Comparison of ENCODE assay signal across 35 cellular contexts in the genomic region with DNA sequence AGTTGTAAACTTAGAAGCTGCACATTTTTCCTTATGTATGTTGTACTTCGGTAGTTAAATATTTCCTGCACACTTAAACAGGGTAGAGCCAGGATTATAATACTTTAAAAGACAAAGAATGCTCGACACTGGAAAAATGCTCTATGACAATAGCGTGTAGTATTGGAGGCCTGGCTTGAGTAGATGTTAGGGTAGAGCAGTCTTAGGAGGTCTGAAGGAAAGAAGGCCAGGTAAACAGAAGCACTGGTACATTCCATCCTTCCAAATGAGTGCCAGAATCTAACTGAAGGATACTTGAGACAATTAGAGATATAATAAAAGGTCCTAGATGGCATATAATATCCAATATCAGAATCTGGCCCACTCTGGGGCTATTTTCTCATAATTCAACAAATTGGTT. TPM values are rescaled to one million over a fixed set of nuclear protein-coding genes. Genes with fewer than 3 reads are reported as not detected.
"Had no signal": no experiment of that assay in that cellular context is flagged by ENCODE, and none has a peak within 500 bp of the region (broad histone marks: within the 10 kb centered on the region; RNA-seq: fewer than 3 reads in every experiment).

No MANE protein-coding gene starts in this region.

- H3K4me1 Mint-ChIP-seq: activated B cell treated with CpG ODN at 0.5 μM for 24 hours; activated CD8-positive, alpha-beta memory T cell treated with anti-CD3 and anti-CD28 coated beads, Interleukin-2, amount 10 ng/mL, durations not matched to agents 7 days and 5 days; activated naive CD4-positive, alpha-beta T cell treated with anti-CD3 and anti-CD28 coated beads, Interleukin-2, amount 10 ng/mL, durations not matched to agents 7 days and 5 days; activated naive CD8-positive, alpha-beta T cell treated with anti-CD3 and anti-CD28 coated beads for 36 hours; central memory CD8-positive, alpha-beta T cell had no signal

- ATAC-seq: activated CD8-positive, alpha-beta memory T cell treated with anti-CD3 and anti-CD28 coated beads, Interleukin-2, amount 10 ng/mL, durations not matched to agents 7 days and 5 days; Panc1 had no signal

- H3K27me3 Mint-ChIP-seq: activated B cell treated with CpG ODN at 0.5 μM for 24 hours; activated CD4-positive, alpha-beta memory T cell treated with anti-CD3 and anti-CD28 coated beads, Interleukin-2, amount 10 ng/mL, durations not matched to agents 7 days and 5 days; activated CD8-positive, alpha-beta memory T cell treated with anti-CD3 and anti-CD28 coated beads, Interleukin-2, amount 10 ng/mL, durations not matched to agents 7 days and 5 days; activated naive CD4-positive, alpha-beta T cell treated with anti-CD3 and anti-CD28 coated beads, Interleukin-2, amount 10 ng/mL, durations not matched to agents 7 days and 5 days; activated naive CD8-positive, alpha-beta T cell treated with anti-CD3 and anti-CD28 coated beads for 36 hours; central memory CD8-positive, alpha-beta T cell had no signal

- H3K4me3 Mint-ChIP-seq: activated B cell treated with CpG ODN at 0.5 μM for 24 hours; activated CD4-positive, alpha-beta memory T cell treated with anti-CD3 and anti-CD28 coated beads, Interleukin-2, amount 10 ng/mL, durations not matched to agents 7 days and 5 days; activated CD8-positive, alpha-beta memory T cell treated with anti-CD3 and anti-CD28 coated beads, Interleukin-2, amount 10 ng/mL, durations not matched to agents 7 days and 5 days; activated naive CD4-positive, alpha-beta T cell treated with anti-CD3 and anti-CD28 coated beads, Interleukin-2, amount 10 ng/mL, durations not matched to agents 7 days and 5 days; activated naive CD8-positive, alpha-beta T cell treated with anti-CD3 and anti-CD28 coated beads for 36 hours; central memory CD8-positive, alpha-beta T cell had no signal

- H3K4me3 ChIP-seq: cardiac muscle cell, SJSA1 had no signal

- H3K27me3 ChIP-seq: cardiac muscle cell, SJSA1 had no signal

- H3K9me3 Mint-ChIP-seq: activated B cell treated with CpG ODN at 0.5 μM for 24 hours; activated CD4-positive, alpha-beta memory T cell treated with anti-CD3 and anti-CD28 coated beads, Interleukin-2, amount 10 ng/mL, durations not matched to agents 7 days and 5 days; activated naive CD8-positive, alpha-beta T cell treated with anti-CD3 and anti-CD28 coated beads for 36 hours; central memory CD8-positive, alpha-beta T cell had no signal

- H3K27ac Mint-ChIP-seq: activated B cell treated with CpG ODN at 0.5 μM for 24 hours; activated CD4-positive, alpha-beta memory T cell treated with anti-CD3 and anti-CD28 coated beads, Interleukin-2, amount 10 ng/mL, durations not matched to agents 7 days and 5 days; activated CD8-positive, alpha-beta memory T cell treated with anti-CD3 and anti-CD28 coated beads, Interleukin-2, amount 10 ng/mL, durations not matched to agents 7 days and 5 days; activated naive CD4-positive, alpha-beta T cell treated with anti-CD3 and anti-CD28 coated beads, Interleukin-2, amount 10 ng/mL, durations not matched to agents 7 days and 5 days; activated naive CD8-positive, alpha-beta T cell treated with anti-CD3 and anti-CD28 coated beads for 36 hours had no signal

- H3K27ac ChIP-seq: cardiac muscle cell, KMS-11, SJSA1, VCaP had no signal

- DNase-seq: activated B cell treated with CpG ODN at 0.5 μM for 24 hours; activated CD4-positive, alpha-beta memory T cell treated with anti-CD3 and anti-CD28 coated beads, Interleukin-2, amount 10 ng/mL, durations not matched to agents 7 days and 5 days; activated CD4-positive, alpha-beta T cell treated with anti-CD3 and anti-CD28 coated beads for 4 hours; activated CD4-positive, CD25-positive, alpha-beta regulatory T cell treated with anti-CD3 and anti-CD28 coated beads, Interleukin-2, amount 50 U/mL, for 72 hours; activated CD8-positive, alpha-beta memory T cell treated with anti-CD3 and anti-CD28 coated beads for 24 hours; activated CD8-positive, alpha-beta memory T cell treated with anti-CD3 and anti-CD28 coated beads, Interleukin-2, amount 10 ng/mL, durations not matched to agents 7 days and 5 days; activated CD8-positive, alpha-beta memory T cell treated with anti-CD3 and anti-CD28 coated beads, Interleukin-2, amount 50 U/mL, for 48 hours; activated effector memory CD4-positive, alpha-beta T cell treated with Interleukin-2 at 50 U/mL for 16 hours; activated naive CD4-positive, alpha-beta T cell treated with anti-CD3 and anti-CD28 coated beads, Interleukin-2, amount 10 ng/mL, durations not matched to agents 7 days and 5 days; activated naive CD8-positive, alpha-beta T cell treated with anti-CD3 and anti-CD28 coated beads for 36 hours; activated T-cell treated with anti-CD3 and anti-CD28 coated beads, Interleukin-2, amount 50 U/mL, for 48 hours; amniotic stem cell; aorta; MM.1S; MV-4-11; NCI-H1092; NCI-H1436 treated with DMSO at 0.1 percent for 48 hours; NCI-H1694 treated with DMSO at 0.1 percent for 48 hours; NCI-H2029; NCI-H345; NCI-H524 treated with DMSO at 0.1 percent for 48 hours; SHP77 treated with DMSO at 0.1 percent for 48 hours; SW 1271; T-helper 1 cell; T-helper 2 cell; T-helper 9 cell had no signal

- H3K36me3 ChIP-seq: cardiac muscle cell, SJSA1 had no signal

- H3K36me3 Mint-ChIP-seq: activated CD8-positive, alpha-beta memory T cell treated with anti-CD3 and anti-CD28 coated beads, Interleukin-2, amount 10 ng/mL, durations not matched to agents 7 days and 5 days; activated naive CD4-positive, alpha-beta T cell treated with anti-CD3 and anti-CD28 coated beads, Interleukin-2, amount 10 ng/mL, durations not matched to agents 7 days and 5 days; activated naive CD8-positive, alpha-beta T cell treated with anti-CD3 and anti-CD28 coated beads for 36 hours had no signal

- H3K9me3 ChIP-seq: SJSA1 had no signal

RNA-seq across cellular contexts. Expression of gene ATXN3L, which starts 42.3 kb away (rescaled TPM):
- total RNA-seq: activated B cell treated with CpG ODN at 0.5 μM for 24 hours; activated CD4-positive, alpha-beta memory T cell treated with anti-CD3 and anti-CD28 coated beads, Interleukin-2, amount 10 ng/mL, durations not matched to agents 7 days and 5 days; activated CD8-positive, alpha-beta memory T cell treated with anti-CD3 and anti-CD28 coated beads, Interleukin-2, amount 10 ng/mL, durations not matched to agents 7 days and 5 days; activated naive CD8-positive, alpha-beta T cell treated with anti-CD3 and anti-CD28 coated beads for 36 hours; aorta; cardiac muscle cell; LHCN-M2; NCI-H460; RPMI7951; SJSA1 had no signal
